ENCODE assay signal across 8 cellular contexts in the genomic region with DNA sequence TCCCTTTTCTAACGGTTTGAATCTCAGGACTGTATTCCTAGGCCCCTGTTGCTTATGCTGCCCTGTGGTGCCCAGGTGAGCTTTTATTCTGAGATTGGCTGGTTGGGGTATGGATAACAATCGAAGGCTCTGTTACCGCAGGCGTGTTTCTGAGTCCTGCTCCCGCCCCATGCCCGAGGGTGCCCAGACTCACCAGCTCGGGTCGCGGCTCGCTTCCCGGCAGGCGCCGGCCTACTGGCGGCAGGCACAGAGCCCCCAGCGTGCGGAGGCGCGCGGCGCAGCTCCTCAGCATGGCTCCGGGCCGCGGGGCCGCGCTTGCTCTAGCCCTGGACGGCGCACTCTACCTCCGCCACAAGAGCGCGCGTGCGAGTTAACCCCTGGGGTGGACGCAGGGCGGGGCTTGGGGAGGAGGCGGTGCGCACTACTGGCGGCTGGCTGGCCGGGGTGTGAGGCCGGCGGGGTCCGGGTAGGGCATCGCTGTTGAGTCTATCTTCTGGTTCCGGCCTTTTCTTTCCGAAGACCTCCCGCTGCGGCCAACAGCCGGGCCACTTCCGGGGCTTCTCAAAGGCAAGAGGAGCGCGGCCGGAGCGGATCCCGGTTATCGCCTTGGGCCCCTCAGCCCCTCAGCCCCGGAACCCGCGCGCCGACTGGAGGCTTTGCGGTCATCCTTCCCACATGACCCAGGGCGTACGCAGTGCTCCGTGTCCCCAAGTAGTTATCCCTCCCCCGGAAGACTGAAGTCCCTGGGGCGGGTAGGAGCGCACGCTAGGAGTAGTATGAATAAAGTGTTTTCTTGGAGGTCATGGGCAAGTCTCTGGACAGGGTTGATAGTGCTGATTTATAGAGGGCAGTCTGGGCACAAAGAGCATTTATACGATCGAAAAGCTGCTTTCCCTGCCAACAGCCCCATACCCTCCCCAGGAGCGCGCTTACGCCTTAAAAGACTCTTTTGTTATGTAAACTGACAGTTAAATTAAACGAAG. TPM values are rescaled to one million over a fixed set of nuclear protein-coding genes. Genes with fewer than 3 reads are reported as not detected.
DNase-seq lines count a peak whose midpoint lies in the region; ATAC-seq and TF ChIP-seq lines count a peak whose summit lies in the region.

TSS of gene THEM4 (minus strand) at position 345 of the 983 bp plus-strand sequence. CDS start at position 292, 53 bp downstream.

- no peaks in the 10 kb centered on the region for H3K27me3 ChIP-seq in osteoblast (ENCODE audit: insufficient read depth, low read length)
- no peaks in the 10 kb centered on the region for H3K27me3 ChIP-seq in testis

- peak; percentile 98 for DNase-seq in EL
- DNase-seq in LHCN-M2 (ENCODE audit: low read depth): peak; percentile 97
- peak; percentile 100 for DNase-seq in SKM-1 (lab: John Stamatoyannopoulos, UW; ENCODE audit: unreplicated experiment)
- DNase-seq in activated naive CD4-positive, alpha-beta T cell treated with anti-CD3 and anti-CD28 coated beads, Interleukin-2, amount 50 U/mL, for 72 hours (ENCODE audit: low spot score in 2 of 2): peak; percentile 94 to 95
- peak; percentile 99 for DNase-seq in glomerular visceral epithelial cell (ENCODE audit: extremely low spot score)
- DNase-seq in osteoblast (ENCODE audit: insufficient read length, low spot score, missing footprints): peak; percentile 99
- DNase-seq in testis: peak; percentile 98

- ATAC-seq in GM21825 (IDR thresholded peaks at IDR 0.05; ENCODE audit: unreplicated experiment): peak; percentile 97
- peak; percentile 91 to 95 for ATAC-seq in activated naive CD4-positive, alpha-beta T cell treated with anti-CD3 and anti-CD28 coated beads, Interleukin-2, amount 50 U/mL, for 72 hours

- H3K4me1 ChIP-seq in osteoblast (ENCODE audit: insufficient read depth, low read length): peaks cover 15% of the 10 kb centered on the region
- peaks cover 11% of the 10 kb centered on the region for H3K4me1 ChIP-seq in testis

- TF ChIP-seq POLR2A in testis (IDR thresholded peaks at IDR 0.05): peak; percentile 31

- peak within 1 kb of the TSS; percentile 81 for H3K27ac ChIP-seq in osteoblast (ENCODE audit: low read depth, low read length)
- peak within 1 kb of the TSS; percentile 79 to 89 for H3K27ac ChIP-seq in testis

- no peaks in the 10 kb centered on the region for H4K20me1 ChIP-seq in osteoblast (ENCODE audit: insufficient read depth, low read length)

- WGBS in testis, 2 donors: 1% methylated on average over 12 to 57 of the region's 73 CpGs

- no peak for TF ChIP-seq CTCF in osteoblast (IDR thresholded peaks at IDR 0.05; ENCODE audit: extremely low read depth, low read depth, low read length)
- peak in 1 of 3 experiments; percentile 25 for TF ChIP-seq CTCF in testis (IDR thresholded peaks at IDR 0.05)

- peaks cover 15% of the 10 kb centered on the region for H3K79me2 ChIP-seq in osteoblast (ENCODE audit: insufficient read depth, low read length)

- peak within 1 kb of the TSS; percentile 100 for H3K4me2 ChIP-seq in osteoblast (ENCODE audit: insufficient read depth, low read length)

- peak within 1 kb of the TSS; percentile 97 for H2AFZ ChIP-seq in osteoblast (ENCODE audit: low read length)

- intact Hi-C loops in testis (cut with DNase I; ENCODE audit: low total_unique reads): no loop called here

- peak within 1 kb of the TSS; percentile 91 to 95 for H3K27ac Mint-ChIP-seq in activated naive CD4-positive, alpha-beta T cell treated with anti-CD3 and anti-CD28 coated beads, Interleukin-2, amount 50 U/mL, for 72 hours

- H3K9me3 Mint-ChIP-seq in activated naive CD4-positive, alpha-beta T cell treated with anti-CD3 and anti-CD28 coated beads, Interleukin-2, amount 50 U/mL, for 72 hours: peaks cover 13 to 23% of the 10 kb centered on the region in 2 donors

- H3K9me3 ChIP-seq in osteoblast (ENCODE audit: low read depth, low read length) (no peaks in the 10 kb centered on the region), testis (no peaks in the 10 kb centered on the region)

- H3K4me3 ChIP-seq in osteoblast (ENCODE audit: insufficient read depth, low read length) (peak within 1 kb of the TSS; percentile 87), testis (peak within 1 kb of the TSS; percentile 77 to 84)

- H3K36me3 ChIP-seq in osteoblast (ENCODE audit: insufficient read depth, low read length): peaks cover 5% of the 10 kb centered on the region
- H3K36me3 ChIP-seq in testis (ENCODE audit: low read depth, missing control alignments): no peaks in the 10 kb centered on the region

- peaks cover 30 to 40% of the 10 kb centered on the region in 2 donors for H3K36me3 Mint-ChIP-seq in activated naive CD4-positive, alpha-beta T cell treated with anti-CD3 and anti-CD28 coated beads, Interleukin-2, amount 50 U/mL, for 72 hours

RNA-seq across cellular contexts. Expression of gene THEM4, which starts in this region (rescaled TPM):
- total RNA-seq in LHCN-M2 (2014; rRNA removed) (20.3 and 22.8 TPM in 2 replicates), osteoblast (9.8 and 13.8 TPM in 2 replicates), testis (10 to 100 TPM; 35.0 to 42.0 TPM)
- polyA plus RNA-seq in LHCN-M2 (2012): 8.5 TPM
- 10 to 100 TPM; 20.4 to 27.4 TPM for total RNA-seq in activated naive CD4-positive, alpha-beta T cell treated with anti-CD3 and anti-CD28 coated beads, Interleukin-2, amount 50 U/mL, for 72 hours
- polyA plus RNA-seq in testis (ENCODE audit: insufficient read depth, low read depth, low replicate concordance): 33.5 TPM

Comparison
In these comparisons a context has a peak if more than half of its experiments do, and no peak if none do; other contexts are left out.
1. Peak in every context shown above with its lines: DNase-seq, ATAC-seq, H3K4me3 ChIP-seq and H3K27ac ChIP-seq.